Comparison of ENCODE assay signal across 24 cellular contexts in genomic region chr5:124948754-124949275, GRCh38.
A peak's percentile ranks its signal among the peaks of the same experiment; 100 is the strongest.
DNase-seq lines count a peak whose midpoint lies in the region; ATAC-seq and TF ChIP-seq lines count a peak whose summit lies in the region.
"Had no signal": no experiment of that assay in that cellular context is flagged by ENCODE, and none has a peak within 500 bp of the region (broad histone marks: within the 10 kb centered on the region; RNA-seq: fewer than 3 reads in every experiment).

No MANE protein-coding gene starts in this region.

- H3K27ac ChIP-seq in HUES48 (ENCODE audit: low read depth, low read length) (peak overlapping the region; percentile 60), lung (ENCODE audit: low read depth in 1 of 2, low read length in 1 of 2) (no peak overlapping the region)
- H3K27ac ChIP-seq: brain microvascular endothelial cell, colonic mucosa, GM23248, RWPE1, testis had no signal

- peak overlapping the region in 1 of 2 donors; percentile 35 for H3K4me3 Mint-ChIP-seq in stimulated activated naive B cell treated with anti-CD40 and anti-IgM and Interleukin-4, amounts not matched to agents 10 μg/mL and 1 μg/mL and 100 μg/mL, for 72 hours
- H3K4me3 Mint-ChIP-seq: activated CD4-positive, alpha-beta memory T cell treated with anti-CD3 and anti-CD28 coated beads for 36 hours; natural killer cell treated with Interleukin-12 subunit alpha and Interleukin-12 subunit beta and Interleukin-15 and Interleukin-18, amount 100 ng/mL, for 72 hours; stimulated activated effector memory CD8-positive, alpha-beta T cell treated with anti-CD3 and anti-CD28 coated beads, Interleukin-12 subunit alpha, Interleukin-12 subunit beta, amount 100 ng/mL, for 72 hours had no signal

- H3K27ac Mint-ChIP-seq in stimulated activated naive B cell treated with anti-CD40 and anti-IgM and Interleukin-4, amounts not matched to agents 10 μg/mL and 1 μg/mL and 100 μg/mL, for 72 hours: peak overlapping the region; percentile 51
- H3K27ac Mint-ChIP-seq: activated CD4-positive, alpha-beta memory T cell treated with anti-CD3 and anti-CD28 coated beads for 36 hours; stimulated activated effector memory CD8-positive, alpha-beta T cell treated with anti-CD3 and anti-CD28 coated beads, Interleukin-12 subunit alpha, Interleukin-12 subunit beta, amount 100 ng/mL, for 72 hours had no signal

- ATAC-seq in lung (ENCODE audit: insufficient read depth, low FRiP score) (no peak), GM21825 (IDR thresholded peaks at IDR 0.05; ENCODE audit: unreplicated experiment) (no peak)
- no peak for ATAC-seq in stimulated activated naive B cell treated with anti-CD40 and anti-IgM and Interleukin-4, amounts not matched to agents 10 μg/mL and 1 μg/mL and 100 μg/mL, for 72 hours (replicated peaks)
- ATAC-seq: natural killer cell treated with Interleukin-12 subunit alpha and Interleukin-12 subunit beta and Interleukin-15 and Interleukin-18, amount 100 ng/mL, for 72 hours; stimulated activated effector memory CD8-positive, alpha-beta T cell treated with anti-CD3 and anti-CD28 coated beads, Interleukin-12 subunit alpha, Interleukin-12 subunit beta, amount 100 ng/mL, for 72 hours had no signal

- no peak for TF ChIP-seq CTCF in lung (IDR thresholded peaks at IDR 0.05; ENCODE audit: control extremely low read depth, extremely low read depth)

- H3K4me3 ChIP-seq in HUES48 (ENCODE audit: low read depth, low read length): no peak overlapping the region
- H3K4me3 ChIP-seq in lung: no peak overlapping the region
- H3K4me3 ChIP-seq: colonic mucosa, GM23248, testis had no signal

- H3K36me3 Mint-ChIP-seq in stimulated activated naive B cell treated with anti-CD40 and anti-IgM and Interleukin-4, amounts not matched to agents 10 μg/mL and 1 μg/mL and 100 μg/mL, for 72 hours: no peaks in the 10 kb centered on the region
- H3K36me3 Mint-ChIP-seq: activated CD4-positive, alpha-beta memory T cell treated with anti-CD3 and anti-CD28 coated beads for 36 hours; stimulated activated effector memory CD8-positive, alpha-beta T cell treated with anti-CD3 and anti-CD28 coated beads, Interleukin-12 subunit alpha, Interleukin-12 subunit beta, amount 100 ng/mL, for 72 hours had no signal

- peaks cover 15 to 42% of the 10 kb centered on the region in 2 donors for H3K4me1 Mint-ChIP-seq in stimulated activated naive B cell treated with anti-CD40 and anti-IgM and Interleukin-4, amounts not matched to agents 10 μg/mL and 1 μg/mL and 100 μg/mL, for 72 hours
- H3K4me1 Mint-ChIP-seq: stimulated activated effector memory CD8-positive, alpha-beta T cell treated with anti-CD3 and anti-CD28 coated beads, Interleukin-12 subunit alpha, Interleukin-12 subunit beta, amount 100 ng/mL, for 72 hours had no signal

- no peaks in the 10 kb centered on the region for H3K27me3 ChIP-seq in HUES48 (ENCODE audit: control insufficient read depth, insufficient read depth, low read length)
- H3K27me3 ChIP-seq in lung (ENCODE audit: control insufficient read depth, insufficient read depth): no peaks in the 10 kb centered on the region
- H3K27me3 ChIP-seq: brain microvascular endothelial cell, colonic mucosa, testis had no signal

- H3K27me3 Mint-ChIP-seq in stimulated activated naive B cell treated with anti-CD40 and anti-IgM and Interleukin-4, amounts not matched to agents 10 μg/mL and 1 μg/mL and 100 μg/mL, for 72 hours: no peaks in the 10 kb centered on the region
- H3K27me3 Mint-ChIP-seq: activated CD4-positive, alpha-beta memory T cell treated with anti-CD3 and anti-CD28 coated beads for 36 hours; natural killer cell treated with Interleukin-12 subunit alpha and Interleukin-12 subunit beta and Interleukin-15 and Interleukin-18, amount 100 ng/mL, for 72 hours had no signal

- no peaks in the 10 kb centered on the region for H3K9me3 Mint-ChIP-seq in stimulated activated naive B cell treated with anti-CD40 and anti-IgM and Interleukin-4, amounts not matched to agents 10 μg/mL and 1 μg/mL and 100 μg/mL, for 72 hours
- H3K9me3 Mint-ChIP-seq: natural killer cell treated with Interleukin-12 subunit alpha and Interleukin-12 subunit beta and Interleukin-15 and Interleukin-18, amount 100 ng/mL, for 72 hours had no signal

- H3K9ac ChIP-seq in HUES48 (ENCODE audit: low read depth, low read length): no peak overlapping the region
- H3K9ac ChIP-seq: GM23248 had no signal

- H3K36me3 ChIP-seq in HUES48 (ENCODE audit: control insufficient read depth, insufficient read depth, low read length) (no peaks in the 10 kb centered on the region), lung (ENCODE audit: control insufficient read depth in 2 of 2, insufficient read depth in 2 of 2, low read length in 2 of 2) (no peaks in the 10 kb centered on the region)
- H3K36me3 ChIP-seq: brain microvascular endothelial cell, colonic mucosa had no signal

- H3K4me1 ChIP-seq in HUES48 (ENCODE audit: control insufficient read depth, insufficient read depth, low read length) (peaks cover 25% of the 10 kb centered on the region), lung (ENCODE audit: control insufficient read depth in 2 of 2, insufficient read depth in 2 of 2, low read length in 2 of 2) (peaks cover 0 to 3% of the 10 kb centered on the region in 2 donors)
- H3K4me1 ChIP-seq: colonic mucosa, testis had no signal

- H3K9me3 ChIP-seq in HUES48 (ENCODE audit: control insufficient read depth, insufficient read depth, low read length) (no peaks in the 10 kb centered on the region), lung (ENCODE audit: control insufficient read depth in 2 of 2, insufficient read depth in 1 of 2, low read length in 1 of 2) (no peaks in the 10 kb centered on the region)
- H3K9me3 ChIP-seq: colonic mucosa, testis had no signal

- WGBS in lung, 2 donors: 17 to 40% methylated on average over 4 of the region's 4 CpGs

- DNase-seq in RPMI7951 (ENCODE audit: low read depth) (peak; percentile 45), lung (ENCODE audit: low spot score) (peak; percentile 3), SHP77 (lab: John Stamatoyannopoulos, UW) (no peak), NCI-H82 (lab: John Stamatoyannopoulos, UW) (no peak)
- no peak for DNase-seq in stimulated activated naive B cell treated with anti-CD40 and anti-IgM and Interleukin-4, amounts not matched to agents 10 μg/mL and 1 μg/mL and 100 μg/mL, for 72 hours
- DNase-seq: activated CD4-positive, alpha-beta memory T cell treated with anti-CD3 and anti-CD28 coated beads for 36 hours; activated CD4-positive, CD25-positive, alpha-beta regulatory T cell; activated gamma-delta T cell; brain microvascular endothelial cell; DMS53; glutamatergic neuron; GM23248; midbrain; NCI-H2081 treated with DMSO at 0.1 percent for 48 hours; NCI-H510A; stimulated activated CD4-positive, alpha-beta T cell treated with anti-CD3 and anti-CD28 coated beads, Interleukin-2, amount 100 ng/mL, for 24 hours; T-helper 9 cell; testis had no signal

Comparison
In these comparisons a context has a peak if more than half of its experiments do, and no peak if none do; other contexts are left out.
1. DNase-seq: peak in RPMI7951 (single experiment) and lung (single experiment); none in stimulated activated naive B cell treated with anti-CD40 and anti-IgM and Interleukin-4, amounts not matched to agents 10 μg/mL and 1 μg/mL and 100 μg/mL, for 72 hours (single experiment), SHP77 (0 of 2) and NCI-H82 (single experiment).